Comparison of ENCODE assay signal across 8 cellular contexts in genomic region chr1:192530254-192530653, GRCh38. TPM values are rescaled to one million over a fixed set of nuclear protein-coding genes. Genes with fewer than 3 reads are reported as not detected.
A peak's percentile ranks its signal among the peaks of the same experiment; 100 is the strongest.
DNase-seq lines count a peak whose midpoint lies in the region; ATAC-seq and TF ChIP-seq lines count a peak whose summit lies in the region.

No MANE protein-coding gene starts in this region.

- no peak overlapping the region for H3K4me3 Mint-ChIP-seq in chondrocyte (ENCODE audit: unreplicated experiment)

- no peaks in the 10 kb centered on the region for H3K36me3 ChIP-seq in skeletal muscle satellite cell (ENCODE audit: insufficient read depth, low read length)

- DNase-seq in ACHN (peak; percentile 9), chondrocyte (ENCODE audit: low spot score) (no peak), NCI-H1930 (lab: John Stamatoyannopoulos, UW) (no peak), NCI-H510A treated with DMSO at 0.1 percent for 48 hours (lab: John Stamatoyannopoulos, UW) (no peak)
- no peak for DNase-seq in stimulated activated CD4-positive, alpha-beta T cell treated with anti-CD3 and anti-CD28 coated beads, Interleukin-4, amount 100 ng/mL, for 24 hours

- H3K9me3 Mint-ChIP-seq in chondrocyte (ENCODE audit: low read depth) = peaks cover 14% of the 10 kb centered on the region

- H3K4me1 ChIP-seq in skeletal muscle satellite cell (ENCODE audit: control insufficient read depth, insufficient read depth, low read length) = peaks cover 21% of the 10 kb centered on the region

- ATAC-seq in GM19455 (IDR thresholded peaks at IDR 0.05; ENCODE audit: unreplicated experiment) (peak; percentile 96), HG03439 (IDR thresholded peaks at IDR 0.05; ENCODE audit: unreplicated experiment) (peak; percentile 96)

- peak overlapping the region; percentile 53 for H3K9ac ChIP-seq in skeletal muscle satellite cell (ENCODE audit: low read depth, low read length)

- no peak overlapping the region for H3K4me3 ChIP-seq in skeletal muscle satellite cell (ENCODE audit: low read length)

- H3K4me1 Mint-ChIP-seq in chondrocyte (ENCODE audit: low read depth) = peaks cover 70% of the 10 kb centered on the region

- H3K27me3 ChIP-seq in skeletal muscle satellite cell (ENCODE audit: control insufficient read depth, insufficient read depth, low read length) = no peaks in the 10 kb centered on the region

- in situ Hi-C loops in ACHN (cut with HindIII; ENCODE audit: low pct_ligation_motif_present, low pct_unique_long_range_greater_than_20kb, low sequenced_read_pairs) = no loop called here

- no peaks in the 10 kb centered on the region for H3K9me3 ChIP-seq in skeletal muscle satellite cell (replicated peaks; ENCODE audit: low read length)

- peak overlapping the region; percentile 81 for H3K27ac Mint-ChIP-seq in chondrocyte (ENCODE audit: unreplicated experiment)

- H3K27me3 Mint-ChIP-seq in chondrocyte (ENCODE audit: low read depth) = no peaks in the 10 kb centered on the region

- no peak for TF ChIP-seq CTCF in chondrocyte (IDR thresholded peaks at IDR 0.05)

- peak overlapping the region; percentile 1 for H3K4me2 ChIP-seq in skeletal muscle satellite cell (ENCODE audit: low read length)

- H3K36me3 Mint-ChIP-seq in chondrocyte (ENCODE audit: low read depth) = peaks cover 2% of the 10 kb centered on the region

RNA-seq across cellular contexts. Expression of gene RGS1, which starts 45.3 kb away (rescaled TPM):
- total RNA-seq in chondrocyte = not detected in 3 replicates
- total RNA-seq in skeletal muscle satellite cell (2012; rRNA removed) = not detected in 2 replicates
